ENCODE assay signal across 14 cellular contexts in genomic region chr14:55274760-55275159, GRCh38. TPM values are rescaled to one million over a fixed set of nuclear protein-coding genes. Genes with fewer than 3 reads are reported as not detected.
DNase-seq lines count a peak whose midpoint lies in the region; ATAC-seq, FAIRE-seq and TF ChIP-seq lines count a peak whose summit lies in the region.
"Had no signal": no experiment of that assay in that cellular context is flagged by ENCODE, and none has a peak within 500 bp of the region (broad histone marks: within the 10 kb centered on the region; RNA-seq: fewer than 3 reads in every experiment).

No MANE protein-coding gene starts in this region.

- no peak overlapping the region for H4K8ac ChIP-seq in IMR-90 (ENCODE audit: low read depth in 2 of 2, low read length in 2 of 2)

- FAIRE-seq in D721Med (lab: Jason Lieb, UNC): peak; percentile 46
- FAIRE-seq: HepG2 had no signal

- no peak overlapping the region for H2AFZ ChIP-seq in IMR-90 (replicated peaks; ENCODE audit: low read length, poor library complexity)

- no peak overlapping the region for H3K14ac ChIP-seq in IMR-90 (replicated peaks; ENCODE audit: low read depth, low read length)

- WGBS in IMR-90 (ENCODE audit: extremely low coverage in 2 of 2, insufficient read length in 1 of 2), 2 experiments: no CpG with 5 or more reads among the region's 1 CpG
- WGBS in esophagus muscularis mucosa: 44% methylated on average over 1 of the region's 1 CpG

- H3K36me3 ChIP-seq in IMR-90 (ENCODE audit: control insufficient read depth, insufficient read depth, low read length) (peaks cover 1% of the 10 kb centered on the region; the same call in 1 of the 2 replicates), esophagus muscularis mucosa (no peaks in the 10 kb centered on the region)

- H3K9ac ChIP-seq in IMR-90 (ENCODE audit: low read depth, low read length): no peak overlapping the region

- TF ChIP-seq CTCF in D721Med (IDR thresholded peaks at IDR 0.05; ENCODE audit: insufficient read depth, missing control alignments) (no peak), IMR-90 (conservative IDR thresholded peaks at IDR 0.05; ENCODE audit: low read depth, low read length) (no peak), choroid plexus epithelial cell (conservative IDR thresholded peaks at IDR 0.05; ENCODE audit: low read depth, low read length) (no peak), mesothelial cell of epicardium (IDR thresholded peaks at IDR 0.05; ENCODE audit: unreplicated experiment) (no peak), esophagus muscularis mucosa (IDR thresholded peaks at IDR 0.05) (no peak)

- no peaks in the 10 kb centered on the region for H3K27me3 Mint-ChIP-seq in mesothelial cell of epicardium (ENCODE audit: low read depth)
- H3K27me3 Mint-ChIP-seq: activated CD4-positive, alpha-beta memory T cell treated with anti-CD3 and anti-CD28 coated beads for 36 hours; activated naive CD8-positive, alpha-beta T cell had no signal

- no peak for ATAC-seq in IMR-90 (ENCODE audit: low read depth)
- ATAC-seq: HepG2, left colon had no signal

- H3K9me1 ChIP-seq in IMR-90 (ENCODE audit: insufficient read depth, low read length): peaks cover 3% of the 10 kb centered on the region; the same call in 1 of the 2 replicates

- no peak overlapping the region for H3K4ac ChIP-seq in IMR-90 (ENCODE audit: low read depth, low read length)

- peaks cover 2% of the 10 kb centered on the region for H3K4me1 ChIP-seq in IMR-90 (ENCODE audit: control insufficient read depth, insufficient read depth, low read length)
- H3K4me1 ChIP-seq in esophagus muscularis mucosa: peaks cover 46 to 48% (median 47%) of the 10 kb centered on the region in 4 donors

- H3K18ac ChIP-seq in IMR-90 (ENCODE audit: low read depth, low read length): no peak overlapping the region

- peaks cover 2% of the 10 kb centered on the region for H3K36me3 Mint-ChIP-seq in mesothelial cell of epicardium
- H3K36me3 Mint-ChIP-seq: activated naive CD8-positive, alpha-beta T cell had no signal

- H3K27ac ChIP-seq in IMR-90 (ENCODE audit: insufficient read depth, low read length) (no peak overlapping the region), esophagus muscularis mucosa (replicated peaks in 1 of 4) (no peak overlapping the region)

- no TSS peak for BruUV-seq in IMR-90 (replicated peaks; lab: Mats Ljungman, UMichigan)

- DNase-seq in D721Med (ENCODE audit: insufficient read length, low spot score) (no peak), IMR-90 (peak; percentile 84), choroid plexus epithelial cell (ENCODE audit: low read depth) (peak; percentile 70), mesothelial cell of epicardium (ENCODE audit: low spot score in 2 of 2, unreplicated experiment in 2 of 2) (no peak), SKM-1 (lab: John Stamatoyannopoulos, UW; ENCODE audit: unreplicated experiment) (no peak), occipital lobe (lab: John Stamatoyannopoulos, UW) (no peak), D341Med (ENCODE audit: low spot score) (no peak), esophagus muscularis mucosa (ENCODE audit: extremely low spot score) (no peak)
- DNase-seq: activated CD4-positive, alpha-beta memory T cell treated with anti-CD3 and anti-CD28 coated beads for 36 hours; DMS79; left colon; NCI-H446 had no signal

- in situ Hi-C loops in IMR-90 (cut with MboI; ENCODE audit: low sequenced_read_pairs): no loop called here

- H3K27ac Mint-ChIP-seq in mesothelial cell of epicardium: peak overlapping the region; percentile 83
- H3K27ac Mint-ChIP-seq: activated CD4-positive, alpha-beta memory T cell treated with anti-CD3 and anti-CD28 coated beads for 36 hours; activated naive CD8-positive, alpha-beta T cell had no signal

- no peak overlapping the region for H2AK5ac ChIP-seq in IMR-90 (ENCODE audit: low read depth, low read length)

- no peaks in the 10 kb centered on the region for H3K9me3 ChIP-seq in IMR-90 (ENCODE audit: control insufficient read depth, insufficient read depth, low read length)
- no peaks in the 10 kb centered on the region for H3K9me3 ChIP-seq in esophagus muscularis mucosa

- TF ChIP-seq RAD21 in IMR-90 (IDR thresholded peaks at IDR 0.05; ENCODE audit: low read length): no peak

- H2BK120ac ChIP-seq in IMR-90 (ENCODE audit: low read depth, low read length): no peak overlapping the region

- intact Hi-C loops in IMR-90 (cut with micrococcal nuclease): no loop called here
- intact Hi-C loops in esophagus muscularis mucosa (cut with DNase I): loop anchor here (5.0 kb wide), 1 partner anchor 138 kb away; the partner anchor contains the start of gene ATG14

- peaks cover 64% of the 10 kb centered on the region for H3K4me1 Mint-ChIP-seq in mesothelial cell of epicardium

- H3K27me3 ChIP-seq in IMR-90 (ENCODE audit: control insufficient read depth, insufficient read depth, low read length) (no peaks in the 10 kb centered on the region), esophagus muscularis mucosa (no peaks in the 10 kb centered on the region)

- dilution Hi-C loops in IMR-90 (cut with HindIII; ENCODE audit: low sequenced_read_pairs, unreplicated experiment): no loop called here

- H2BK5ac ChIP-seq in IMR-90 (ENCODE audit: low read depth, low read length, poor library complexity, severe bottlenecking): no peak overlapping the region

- H3K56ac ChIP-seq in IMR-90 (ENCODE audit: extremely low read depth, insufficient read depth, low read length): no peak overlapping the region

- TF ChIP-seq POLR2A in IMR-90 (IDR thresholded peaks at IDR 0.05; ENCODE audit: low read depth, low read length) (no peak), esophagus muscularis mucosa (IDR thresholded peaks at IDR 0.05; ENCODE audit: low read depth) (no peak)

- H2AK9ac ChIP-seq in IMR-90 (replicated peaks; ENCODE audit: low read depth, low read length, poor library complexity): no peak overlapping the region

- H3K4me2 ChIP-seq in IMR-90 (ENCODE audit: low read depth, low read length): peak overlapping the region; percentile 2; the same call in 1 of the 2 replicates

- POLR2A ChIA-PET in IMR-90 (lab: Charles Lee; ENCODE audit: unreplicated experiment): interaction anchor here (0.6 kb wide), 1 partner anchor 119 kb away, joined by 3 read pairs; no protein-coding TSS in a partner anchor

- H4K5ac ChIP-seq in IMR-90 (ENCODE audit: low read depth, low read length): no peak overlapping the region

- peaks cover 17 to 65% of the 10 kb centered on the region in 2 experiments for H3K79me1 ChIP-seq in IMR-90 (ENCODE audit: low read depth in 1 of 2, low read length in 2 of 2)

- peaks cover 53% of the 10 kb centered on the region; the same call in 1 of the 2 replicates for H4K20me1 ChIP-seq in IMR-90 (ENCODE audit: insufficient read depth, low read length)

- no peak overlapping the region for H2BK15ac ChIP-seq in IMR-90 (ENCODE audit: low read depth, low read length)

- H4K91ac ChIP-seq in IMR-90 (ENCODE audit: insufficient read depth, low read depth, low read length): no peak overlapping the region

- H3K9me3 Mint-ChIP-seq in mesothelial cell of epicardium: peaks cover 3% of the 10 kb centered on the region
- H3K9me3 Mint-ChIP-seq: activated CD4-positive, alpha-beta memory T cell treated with anti-CD3 and anti-CD28 coated beads for 36 hours had no signal

- H3K4me3 ChIP-seq in IMR-90 (ENCODE audit: insufficient read depth, low read depth, low read length): no peak overlapping the region
- H3K4me3 ChIP-seq in choroid plexus epithelial cell (ENCODE audit: low read depth, low read length): no peak overlapping the region
- H3K4me3 ChIP-seq in esophagus muscularis mucosa: no peak overlapping the region

- H3K23ac ChIP-seq in IMR-90 (ENCODE audit: low read depth, low read length): no peak overlapping the region

- no peak overlapping the region for H3K4me3 Mint-ChIP-seq in mesothelial cell of epicardium
- H3K4me3 Mint-ChIP-seq: activated CD4-positive, alpha-beta memory T cell treated with anti-CD3 and anti-CD28 coated beads for 36 hours; activated naive CD8-positive, alpha-beta T cell had no signal

- CTCF ChIA-PET in IMR-90 (lab: Yijun Ruan, JAX): interaction anchor here (2.0 kb wide), 1 partner anchor 80 kb away, joined by 5 read pairs; no protein-coding TSS in a partner anchor

- H2BK20ac ChIP-seq in IMR-90 (ENCODE audit: low read depth, low read length): no peak overlapping the region

- no peak for TF ChIP-seq EP300 in esophagus muscularis mucosa (IDR thresholded peaks at IDR 0.05)

TF ChIP-seq in IMR-90, 13 proteins besides CTCF, POLR2A, EP300 and RAD21:
- TF ChIP-seq MAFK (IDR thresholded peaks at IDR 0.05; ENCODE audit: low read depth, low read length) (peak; percentile 27; the same call in 1 of the 2 replicates), RCOR1 (IDR thresholded peaks at IDR 0.05; ENCODE audit: insufficient replicate concordance, low read length) (no peak)
TF ChIP-seq in IMR-90: peak in this region for 1.

RNA-seq across cellular contexts. Expression of gene FBXO34, which starts 3.5 kb away (rescaled TPM):
- total RNA-seq in IMR-90 (2012; rRNA removed) (27.8 and 35.1 TPM in 2 replicates), mesothelial cell of epicardium (35.9 to 38.7 TPM (median 38.0 TPM) in 3 replicates), occipital lobe (37.9 TPM), esophagus muscularis mucosa (10 to 100 TPM; 16.2 to 22.0 (median 20.4) TPM)
- polyA plus RNA-seq in IMR-90 (2012; rRNA removed): 13.2 and 15.4 TPM in 2 replicates
- polyA plus RNA-seq in IMR-90 (2012; cell fraction: cytosol; rRNA removed): 6.2 and 8.7 TPM in 2 replicates
- polyA plus RNA-seq in IMR-90 (2012; cell fraction: nucleus; rRNA removed; ENCODE audit: low replicate concordance): 6.1 and 20.6 TPM in 2 replicates

Comparison
In these comparisons a context has a peak if more than half of its experiments do, and no peak if none do; other contexts are left out.
1. DNase-seq: peak in IMR-90 (single experiment) and choroid plexus epithelial cell (single experiment); none in D721Med (single experiment), mesothelial cell of epicardium (0 of 2), SKM-1 (single experiment), occipital lobe (single experiment), D341Med (single experiment) and esophagus muscularis mucosa (single experiment).